Comparison of ENCODE assay signal across 8 cellular contexts in the genomic region with DNA sequence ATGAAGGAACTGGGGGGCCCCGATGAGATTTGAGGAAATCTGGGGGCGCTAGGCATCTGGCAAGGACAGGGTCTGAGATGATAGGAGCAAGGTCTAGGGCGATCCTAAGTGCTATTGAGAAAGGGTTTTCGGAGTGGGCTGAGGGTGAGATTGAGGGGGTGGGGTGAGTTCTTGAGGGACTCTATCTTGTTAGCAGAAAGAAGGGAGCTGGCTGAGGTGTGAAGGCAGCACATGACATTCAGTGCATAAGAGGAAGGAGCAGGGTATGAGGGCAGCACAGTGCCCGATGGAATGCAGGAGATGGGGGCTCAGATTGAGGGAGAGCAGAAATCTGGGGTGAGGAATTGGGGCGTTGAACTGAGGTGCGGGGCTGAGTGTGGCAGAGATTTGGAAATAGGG. TPM values are rescaled to one million over a fixed set of nuclear protein-coding genes. Genes with fewer than 3 reads are reported as not detected.
A peak's percentile ranks its signal among the peaks of the same experiment; 100 is the strongest.
DNase-seq lines count a peak whose midpoint lies in the region; ATAC-seq and TF ChIP-seq lines count a peak whose summit lies in the region.

No MANE protein-coding gene starts in this region.

- BruUV-seq in Calu3 (replicated peaks; lab: Mats Ljungman, UMichigan), result no TSS peak

- no peak for DNase-seq in Calu3
- DNase-seq in astrocyte of the cerebellum (ENCODE audit: low read depth), result no peak
- peak; percentile 25 for DNase-seq in iPS-NIHi7 (ENCODE audit: extremely low spot score)
- peak; percentile 11 for DNase-seq in stimulated activated naive CD8-positive, alpha-beta T cell treated with anti-CD3 and anti-CD28 coated beads, Interleukin-15, Interleukin-2, amounts not matched to agents 100 U/mL and 50 U/mL, for 24 hours
- DNase-seq in NCI-H2029 treated with DMSO at 0.1 percent for 48 hours (lab: John Stamatoyannopoulos, UW), result no peak
- DNase-seq in NCI-H510A (lab: John Stamatoyannopoulos, UW), result no peak

- H3K9ac ChIP-seq in HUES48 (ENCODE audit: low read depth, low read length), result peak overlapping the region; percentile 52

- H3K27me3 Mint-ChIP-seq in Calu3 (ENCODE audit: unreplicated experiment), result peaks cover 16% of the 10 kb centered on the region

- no peak overlapping the region for H3K27ac ChIP-seq in HUES48 (ENCODE audit: low read depth, low read length)

- CTCF ChIA-PET in Calu3 (lab: Charles Lee), result no interaction called here

- peaks cover 12% of the 10 kb centered on the region for H3K4me1 Mint-ChIP-seq in Calu3 (ENCODE audit: low read depth, unreplicated experiment)

- in situ Hi-C loops in astrocyte of the cerebellum (cut with HindIII; ENCODE audit: low sequenced_read_pairs), result no loop called here

- H3K4me3 ChIP-seq in HUES48 (ENCODE audit: low read depth, low read length) (peak overlapping the region; percentile 77), astrocyte of the cerebellum (ENCODE audit: low read depth, low read length) (peak overlapping the region; percentile 77)

- H3K27ac Mint-ChIP-seq in Calu3 (ENCODE audit: unreplicated experiment), result peak overlapping the region; percentile 35

- peak overlapping the region; percentile 69 for H3K4me3 Mint-ChIP-seq in Calu3 (ENCODE audit: low read depth, unreplicated experiment)

- H3K27me3 ChIP-seq in HUES48 (ENCODE audit: control insufficient read depth, insufficient read depth, low read length), result no peaks in the 10 kb centered on the region

- peaks cover 12% of the 10 kb centered on the region for H3K36me3 Mint-ChIP-seq in Calu3 (ENCODE audit: insufficient read depth, unreplicated experiment)

- no peaks in the 10 kb centered on the region for H3K9me3 Mint-ChIP-seq in Calu3 (ENCODE audit: low read depth, unreplicated experiment)

- TF ChIP-seq CTCF in Calu3 (IDR thresholded peaks at IDR 0.05; ENCODE audit: unreplicated experiment), result no peak
- no peak for TF ChIP-seq CTCF in astrocyte of the cerebellum (IDR thresholded peaks at IDR 0.05; ENCODE audit: low read depth, low read length, missing control alignments)

- H3K36me3 ChIP-seq in HUES48 (ENCODE audit: control insufficient read depth, insufficient read depth, low read length), result no peaks in the 10 kb centered on the region; the same call in 1 of the 2 replicates

- H3K4me1 ChIP-seq in HUES48 (ENCODE audit: control insufficient read depth, insufficient read depth, low read length), result peaks cover 14% of the 10 kb centered on the region

- intact Hi-C loops in Calu3 (cut with micrococcal nuclease; ENCODE audit: unreplicated experiment), result no loop called here

- peak; percentile 9 for ATAC-seq in stimulated activated naive CD8-positive, alpha-beta T cell treated with anti-CD3 and anti-CD28 coated beads, Interleukin-15, Interleukin-2, amounts not matched to agents 100 U/mL and 50 U/mL, for 24 hours
- ATAC-seq in GM19455 (IDR thresholded peaks at IDR 0.05; ENCODE audit: unreplicated experiment), result no peak

- peaks cover 11% of the 10 kb centered on the region; the same call in 1 of the 2 replicates for H3K9me3 ChIP-seq in HUES48 (ENCODE audit: control insufficient read depth, insufficient read depth, low read length)

RNA-seq across cellular contexts. Expression of gene TRIM32, which starts 0.7 kb away (rescaled TPM):
- total RNA-seq in Calu3 (2022), result 8.6 and 9.3 TPM in 2 replicates

Comparison
In these comparisons a context has a peak if more than half of its experiments do, and no peak if none do; other contexts are left out.
1. DNase-seq: peak in iPS-NIHi7 (single experiment) and stimulated activated naive CD8-positive, alpha-beta T cell treated with anti-CD3 and anti-CD28 coated beads, Interleukin-15, Interleukin-2, amounts not matched to agents 100 U/mL and 50 U/mL, for 24 hours (single experiment); none in Calu3 (single experiment), astrocyte of the cerebellum (single experiment), NCI-H2029 treated with DMSO at 0.1 percent for 48 hours (single experiment) and NCI-H510A (single experiment).